ENCODE assay signal across 1 cellular context in the genomic region with DNA sequence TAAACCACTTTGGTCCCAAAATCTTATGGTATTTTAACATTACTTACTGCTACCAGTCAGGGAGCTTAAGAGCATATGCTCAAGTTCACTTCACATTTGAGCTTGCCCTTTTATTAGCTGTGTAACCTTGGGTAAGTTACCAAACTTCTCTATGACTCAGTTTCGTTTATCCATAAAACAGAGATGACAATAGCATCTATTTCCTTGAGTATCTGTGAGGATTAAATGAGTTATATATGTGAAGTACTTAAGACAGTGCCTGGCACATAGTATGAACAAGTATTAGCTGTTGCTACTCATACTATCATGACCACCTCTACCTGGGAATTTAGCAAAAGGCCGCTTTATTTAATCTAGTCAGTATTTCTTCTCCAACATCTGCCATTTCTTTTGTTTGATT.
TF ChIP-seq lines count a peak whose summit lies in the region.

No MANE protein-coding gene starts in this region.

TF ChIP-seq in IMR-90, 13 proteins besides CTCF, POLR2A, EP300 and RAD21 (continued from another document):
- TF ChIP-seq MXI1 (IDR thresholded peaks at IDR 0.05; ENCODE audit: borderline replicate concordance, low read depth, low read length) (no peak), SMC3 (IDR thresholded peaks at IDR 0.05; ENCODE audit: low read depth, low read length) (no peak)
TF ChIP-seq in IMR-90: peak in this region for 0.
